Comparison of ENCODE assay signal across 32 cellular contexts in genomic region chr6:45757443-45758121, GRCh38.
DNase-seq lines count a peak whose midpoint lies in the region; ATAC-seq, FAIRE-seq and TF ChIP-seq lines count a peak whose summit lies in the region.
"Had no signal": no experiment of that assay in that cellular context is flagged by ENCODE, and none has a peak within 500 bp of the region (broad histone marks: within the 10 kb centered on the region; RNA-seq: fewer than 3 reads in every experiment).

No MANE protein-coding gene starts in this region.

- peaks cover 1 to 4% of the 10 kb centered on the region in 2 donors for H3K9me3 Mint-ChIP-seq in stimulated activated naive CD8-positive, alpha-beta T cell treated with anti-CD3 and anti-CD28 coated beads, Interleukin-15, amount 100 ng/mL, for 72 hours
- H3K9me3 Mint-ChIP-seq: activated naive CD8-positive, alpha-beta T cell treated with anti-CD3 and anti-CD28 coated beads for 36 hours; neural crest cell; stimulated activated naive B cell treated with anti-CD40 and anti-IgM and Interleukin-4, amounts not matched to agents 10 μg/mL and 1 μg/mL and 100 μg/mL, for 72 hours had no signal

- H4K8ac ChIP-seq in H1 (ENCODE audit: extremely low read depth, insufficient read depth, low read length): no peak overlapping the region

- H2AK5ac ChIP-seq in H1 (ENCODE audit: low read depth, low read length): no peak overlapping the region

- no peak for FAIRE-seq in H1 (lab: Jason Lieb, UNC)
- FAIRE-seq: A549, pancreas, small intestine had no signal

- H3K56ac ChIP-seq in H1 (replicated peaks; ENCODE audit: insufficient read length, low read depth, low read length): no peak overlapping the region

- no peak overlapping the region for H3K4ac ChIP-seq in H1 (replicated peaks; ENCODE audit: insufficient read length, low read depth, low read length)

- no peak for TF ChIP-seq EP300 in H1 (IDR thresholded peaks at IDR 0.05; ENCODE audit: borderline replicate concordance in 1 of 2, low read depth in 2 of 2, low read length in 2 of 2)

- no peak overlapping the region for H3K4me3 Mint-ChIP-seq in stimulated activated naive CD8-positive, alpha-beta T cell treated with anti-CD3 and anti-CD28 coated beads, Interleukin-15, amount 100 ng/mL, for 72 hours
- H3K4me3 Mint-ChIP-seq: activated naive CD8-positive, alpha-beta T cell treated with anti-CD3 and anti-CD28 coated beads for 36 hours; neural crest cell; stimulated activated naive B cell treated with anti-CD40 and anti-IgM and Interleukin-4, amounts not matched to agents 10 μg/mL and 1 μg/mL and 100 μg/mL, for 72 hours had no signal

- DNase-seq in AG08395 (ENCODE audit: low spot score) (peak; percentile 29), GM23248 (peak; percentile 44), H1 (ENCODE audit: low read depth in 1 of 2, low spot score in 2 of 2) (no peak), ecto neural progenitor cell (ENCODE audit: low spot score) (no peak), SW480 (ENCODE audit: low spot score) (no peak), SKM-1 treated with dmso at 0.1 percent for 144 hours (lab: John Stamatoyannopoulos, UW; ENCODE audit: unreplicated experiment) (no peak)
- DNase-seq in stimulated activated naive CD8-positive, alpha-beta T cell treated with anti-CD3 and anti-CD28 coated beads, Interleukin-15, amount 100 ng/mL, for 72 hours: no peak
- DNase-seq: activated CD4-positive, alpha-beta T cell treated with anti-CD3 and anti-CD28 coated beads for 48 hours; activated effector memory CD4-positive, alpha-beta T cell treated with anti-CD3 and anti-CD28 coated beads, Interleukin-2, amount 50 U/mL, for 16 hours; activated naive CD8-positive, alpha-beta T cell treated with anti-CD3 and anti-CD28 coated beads for 36 hours; hippocampal formation; Kasumi-1; NCI-H1417 treated with DMSO at 0.1 percent for 48 hours; NCI-H2081 treated with DMSO at 0.1 percent for 48 hours; NCI-H2227 treated with DMSO at 0.1 percent for 48 hours; NCI-H526; NK-92 treated with Interleukin-12 subunit alpha and Interleukin-12 subunit beta, amount 100 ng/mL, for 24 hours; pancreas; retina; small intestine; stimulated activated naive B cell treated with anti-CD40 and anti-IgM and Interleukin-4, amounts not matched to agents 10 μg/mL and 1 μg/mL and 100 μg/mL, for 72 hours; T1000 had no signal

- no peak overlapping the region for H3K27ac Mint-ChIP-seq in stimulated activated naive CD8-positive, alpha-beta T cell treated with anti-CD3 and anti-CD28 coated beads, Interleukin-15, amount 100 ng/mL, for 72 hours
- H3K27ac Mint-ChIP-seq: activated naive CD8-positive, alpha-beta T cell treated with anti-CD3 and anti-CD28 coated beads for 36 hours; stimulated activated naive B cell treated with anti-CD40 and anti-IgM and Interleukin-4, amounts not matched to agents 10 μg/mL and 1 μg/mL and 100 μg/mL, for 72 hours had no signal

- H3F3A ChIP-seq in GM23248 (ENCODE audit: insufficient read depth): 0 out of 2 replicates have a peak, but pooled peaks cover 5% of the 10 kb centered on the region

- H3K79me2 ChIP-seq in GM23248 (ENCODE audit: insufficient read depth) (no peaks in the 10 kb centered on the region), H1 (ENCODE audit: control insufficient read depth in 1 of 2, insufficient read depth in 2 of 2, low read length in 2 of 2) (no peaks in the 10 kb centered on the region)

- H3K18ac ChIP-seq in H1 (ENCODE audit: extremely low read depth, low read length): no peak overlapping the region

- no peak for ATAC-seq in stimulated activated naive CD8-positive, alpha-beta T cell treated with anti-CD3 and anti-CD28 coated beads, Interleukin-15, amount 100 ng/mL, for 72 hours
- ATAC-seq: A549; esophagus mucosa; HCT116; pancreas; stimulated activated naive B cell treated with anti-CD40 and anti-IgM and Interleukin-4, amounts not matched to agents 10 μg/mL and 1 μg/mL and 100 μg/mL, for 72 hours had no signal

- H2AFZ ChIP-seq in GM23248 (no peak overlapping the region), H1 (ENCODE audit: low read length) (peak overlapping the region; percentile 79; the same call in 1 of the 2 replicates)

- H4K20me1 ChIP-seq in GM23248 (ENCODE audit: insufficient read depth) (no peaks in the 10 kb centered on the region), H1 (replicated peaks in 1 of 2; ENCODE audit: control insufficient read depth in 1 of 2, insufficient read depth in 2 of 2, low read length in 2 of 2) (no peaks in the 10 kb centered on the region)

- H2BK5ac ChIP-seq in H1 (ENCODE audit: low read depth, low read length): no peak overlapping the region

- no peaks in the 10 kb centered on the region for H3K23me2 ChIP-seq in H1 (ENCODE audit: low read depth, low read length)

- no peak overlapping the region for H4K91ac ChIP-seq in H1 (replicated peaks; ENCODE audit: insufficient read length, low read length)

- no peak overlapping the region for H3K27ac ChIP-seq in GM23248
- no peak overlapping the region for H3K27ac ChIP-seq in H1 (ENCODE audit: low read depth, low read length)
- H3K27ac ChIP-seq in muscle layer of colon (ENCODE audit: low read depth, low read length): peak overlapping the region; percentile 32
- H3K27ac ChIP-seq: A549, ascending aorta, cardiac muscle cell, pancreas, VCaP had no signal

- peaks cover 67% of the 10 kb centered on the region for H3K27me3 Mint-ChIP-seq in stimulated activated naive CD8-positive, alpha-beta T cell treated with anti-CD3 and anti-CD28 coated beads, Interleukin-15, amount 100 ng/mL, for 72 hours

- H2BK20ac ChIP-seq in H1 (ENCODE audit: low read length): no peak overlapping the region

- no peak for TF ChIP-seq POLR2A in H1 (IDR thresholded peaks at IDR 0.05; ENCODE audit: control extremely low read depth in 1 of 2, low read depth in 2 of 2, low read length in 2 of 2)

- in situ Hi-C loops in GM23248 (cut with MboI): no loop called here

- peaks cover 10% of the 10 kb centered on the region for H3K4me1 Mint-ChIP-seq in stimulated activated naive CD8-positive, alpha-beta T cell treated with anti-CD3 and anti-CD28 coated beads, Interleukin-15, amount 100 ng/mL, for 72 hours
- H3K4me1 Mint-ChIP-seq: neural crest cell; stimulated activated naive B cell treated with anti-CD40 and anti-IgM and Interleukin-4, amounts not matched to agents 10 μg/mL and 1 μg/mL and 100 μg/mL, for 72 hours had no signal

- H3K36me3 ChIP-seq in GM23248 (ENCODE audit: low read depth): no peaks in the 10 kb centered on the region
- no peaks in the 10 kb centered on the region for H3K36me3 ChIP-seq in H1 (ENCODE audit: control insufficient read depth in 2 of 4, insufficient read depth in 4 of 4, low read length in 3 of 4)
- no peaks in the 10 kb centered on the region for H3K36me3 ChIP-seq in muscle layer of colon (ENCODE audit: insufficient read depth, low read length)
- H3K36me3 ChIP-seq: ascending aorta, cardiac muscle cell, pancreas, suprapubic skin had no signal

- no peak for TF ChIP-seq RAD21 in H1 (IDR thresholded peaks at IDR 0.05 in 1 of 2, conservative IDR thresholded peaks at IDR 0.05 in 1 of 2; ENCODE audit: low read depth in 2 of 2, low read length in 2 of 2)

- H4K5ac ChIP-seq in H1 (ENCODE audit: insufficient read length, low read depth, low read length): no peak overlapping the region

- H2BK12ac ChIP-seq in H1 (ENCODE audit: low read depth, low read length): no peak overlapping the region

- H3K79me1 ChIP-seq in H1 (ENCODE audit: low read depth, low read length): no peaks in the 10 kb centered on the region

- 33 to 35% methylated on average over 3 of the region's 3 CpGs for WGBS in GM23248 (ENCODE audit: low coverage in 1 of 2, low lambda C conversion rate in 2 of 2, missing lambda C conversion rate in 2 of 2), 2 experiments
- 85% methylated on average over 3 of the region's 3 CpGs; no CpG with 5 or more reads in 1 of the 2 experiments for WGBS in H1 (ENCODE audit: extremely low coverage in 1 of 2, insufficient coverage in 1 of 2, insufficient read length in 1 of 2, insufficient replicate concordance in 2 of 2, low coverage in 1 of 2, low lambda C conversion rate in 2 of 2, missing lambda C conversion rate in 1 of 2), 2 experiments

- no peak overlapping the region for H3K23ac ChIP-seq in H1 (ENCODE audit: insufficient read length)

- H3K4me1 ChIP-seq in GM23248 (ENCODE audit: insufficient read depth): peaks cover 17% of the 10 kb centered on the region
- H3K4me1 ChIP-seq in H1 (replicated peaks in 1 of 4; ENCODE audit: control insufficient read depth in 3 of 4, insufficient read depth in 4 of 4, low read length in 3 of 4): no peaks in the 10 kb centered on the region
- no peaks in the 10 kb centered on the region for H3K4me1 ChIP-seq in muscle layer of colon (ENCODE audit: insufficient read depth, low read length)
- H3K4me1 ChIP-seq: A549, ascending aorta, pancreas had no signal

- CTCF ChIA-PET in H1 (lab: Charles Lee; ENCODE audit: partially characterized antibody): interaction anchor here (0.6 kb wide), 1 partner anchor 43 kb away, joined by 3 read pairs; no protein-coding TSS in a partner anchor

- POLR2A ChIA-PET in H1 (lab: Charles Lee; ENCODE audit: partially characterized antibody): no interaction called here

- H3K27me3 ChIP-seq in GM23248 (replicated peaks; ENCODE audit: insufficient read depth) (no peaks in the 10 kb centered on the region), H1 (replicated peaks in 1 of 4; ENCODE audit: control insufficient read depth in 3 of 4, extremely low read depth in 1 of 4, insufficient read depth in 3 of 4, low read length in 3 of 4) (no peaks in the 10 kb centered on the region), muscle layer of colon (ENCODE audit: control insufficient read depth in 1 of 2, insufficient read depth in 2 of 2, low read length in 2 of 2) (no peaks in the 10 kb centered on the region)
- H3K27me3 ChIP-seq: ascending aorta, cardiac muscle cell, pancreas, suprapubic skin had no signal

- no peak overlapping the region for H2BK15ac ChIP-seq in H1 (ENCODE audit: low read length)

- no peaks in the 10 kb centered on the region for H3K9me3 ChIP-seq in GM23248 (ENCODE audit: low read depth)
- H3K9me3 ChIP-seq in H1 (ENCODE audit: insufficient read depth in 2 of 2, low read depth in 1 of 2, low read length in 1 of 2): no peaks in the 10 kb centered on the region
- H3K9me3 ChIP-seq in muscle layer of colon (ENCODE audit: low read length): no peaks in the 10 kb centered on the region
- H3K9me3 ChIP-seq: A549, ascending aorta, pancreas, suprapubic skin had no signal

- H3K4me2 ChIP-seq in GM23248 (ENCODE audit: unreplicated experiment): no peak overlapping the region
- H3K4me2 ChIP-seq in H1 (ENCODE audit: insufficient read depth in 1 of 2, low read depth in 2 of 2, low read length in 2 of 2): no peak overlapping the region
- H3K4me2 ChIP-seq: A549 had no signal

- H3K9ac ChIP-seq in GM23248: no peak overlapping the region
- no peak overlapping the region for H3K9ac ChIP-seq in H1 (replicated peaks in 1 of 4; ENCODE audit: extremely low read depth in 1 of 4, low read depth in 3 of 4, low read length in 3 of 4)
- no peak overlapping the region for H3K9ac ChIP-seq in muscle layer of colon (ENCODE audit: low read length)

- H3K4me3 ChIP-seq in GM23248 (no peak overlapping the region), H1 (ENCODE audit: extremely low read depth in 1 of 4, insufficient read depth in 2 of 4, low read depth in 3 of 4, low read length in 4 of 4) (no peak overlapping the region), muscle layer of colon (ENCODE audit: low read depth in 1 of 2, low read length in 2 of 2) (no peak overlapping the region)
- H3K4me3 ChIP-seq: A549, ascending aorta, cardiac muscle cell, coronary artery, pancreas, suprapubic skin had no signal

- no peak overlapping the region for H3K14ac ChIP-seq in H1 (ENCODE audit: insufficient read length)

- H3K9me2 ChIP-seq in GM23248 (ENCODE audit: insufficient read depth): no peaks in the 10 kb centered on the region

- no peak for TF ChIP-seq CTCF in H1 (IDR thresholded peaks at IDR 0.05; ENCODE audit: control extremely low read depth in 1 of 3, insufficient read depth in 1 of 3, low read depth in 1 of 3, low read length in 3 of 3)

- no peak overlapping the region for H2BK120ac ChIP-seq in H1 (replicated peaks; ENCODE audit: low read depth, low read length)

Comparison
In these comparisons a context has a peak if more than half of its experiments do, and no peak if none do; other contexts are left out.
1. DNase-seq: peak in AG08395 (single experiment) and GM23248 (single experiment); none in H1 (0 of 2), ecto neural progenitor cell (single experiment), SW480 (single experiment), stimulated activated naive CD8-positive, alpha-beta T cell treated with anti-CD3 and anti-CD28 coated beads, Interleukin-15, amount 100 ng/mL, for 72 hours (0 of 2) and SKM-1 treated with dmso at 0.1 percent for 144 hours (single experiment).